1 cellular context compared by ENCODE assay signal in genomic region chr17:67442787-67443624, GRCh38.
TF ChIP-seq lines count a peak whose summit lies in the region.

No MANE protein-coding gene starts in this region.

TF ChIP-seq in GM23338, 12 proteins besides CTCF, POLR2A, EP300 and RAD21 (continued from another document):
- no peak for TF ChIP-seq ZNF462 (CRISPR knock-in tag; IDR thresholded peaks at IDR 0.05)
